21 cellular contexts compared by ENCODE assay signal in the genomic region with DNA sequence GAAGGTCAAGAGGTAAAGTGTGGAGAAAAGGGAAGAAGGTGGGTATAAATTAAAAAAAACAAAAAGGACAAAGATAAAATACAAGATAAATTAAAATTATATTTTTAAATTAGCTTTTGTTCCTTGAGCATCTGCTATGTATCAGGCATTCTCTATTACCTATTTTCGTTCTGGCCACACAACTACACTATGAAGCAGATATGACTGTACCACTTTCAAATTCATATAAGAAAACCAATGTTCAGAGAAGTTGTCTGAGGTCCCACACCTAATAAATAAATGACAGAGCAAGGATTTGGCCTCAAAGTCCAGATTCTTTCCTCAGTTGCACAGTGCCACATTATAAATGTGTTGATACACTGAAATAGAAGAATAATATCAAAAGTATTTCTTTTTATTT.
DNase-seq lines count a peak whose midpoint lies in the region; ATAC-seq lines count a peak whose summit lies in the region.
"Had no signal": no experiment of that assay in that cellular context is flagged by ENCODE, and none has a peak within 500 bp of the region (broad histone marks: within the 10 kb centered on the region; RNA-seq: fewer than 3 reads in every experiment).

No MANE protein-coding gene starts in this region.

- peak; percentile 39 for ATAC-seq in GM18508 (IDR thresholded peaks at IDR 0.05; ENCODE audit: insufficient read depth, unreplicated experiment)
- peak; percentile 51 for ATAC-seq in GM18867 (IDR thresholded peaks at IDR 0.05; ENCODE audit: unreplicated experiment)
- peak; percentile 47 for ATAC-seq in HG03432 (IDR thresholded peaks at IDR 0.05; ENCODE audit: unreplicated experiment)
- no peak for ATAC-seq in HG02610 (IDR thresholded peaks at IDR 0.05; ENCODE audit: unreplicated experiment)
- ATAC-seq in HG02884 (IDR thresholded peaks at IDR 0.05; ENCODE audit: unreplicated experiment), result no peak

- no peak for DNase-seq in NCI-H82 (lab: John Stamatoyannopoulos, UW)
- DNase-seq: 8988T; ACHN; BE2C; C1 segment of cervical spinal cord; CD4-positive, alpha-beta memory T cell; CD4-positive, CD25-positive, alpha-beta regulatory T cell; CD8-positive, alpha-beta memory T cell; COR-L47; DMS 273 treated with DMSO at 0.1 percent for 48 hours; DMS153; DMS53; DMS79; DND-41; EL; GDM1 had no signal

Comparison
In these comparisons a context has a peak if more than half of its experiments do, and no peak if none do; other contexts are left out.
1. ATAC-seq: peak in GM18508 (single experiment), GM18867 (single experiment) and HG03432 (single experiment); none in HG02610 (single experiment) and HG02884 (single experiment).